Comparison of ENCODE assay signal across 1 cellular context in the genomic region with DNA sequence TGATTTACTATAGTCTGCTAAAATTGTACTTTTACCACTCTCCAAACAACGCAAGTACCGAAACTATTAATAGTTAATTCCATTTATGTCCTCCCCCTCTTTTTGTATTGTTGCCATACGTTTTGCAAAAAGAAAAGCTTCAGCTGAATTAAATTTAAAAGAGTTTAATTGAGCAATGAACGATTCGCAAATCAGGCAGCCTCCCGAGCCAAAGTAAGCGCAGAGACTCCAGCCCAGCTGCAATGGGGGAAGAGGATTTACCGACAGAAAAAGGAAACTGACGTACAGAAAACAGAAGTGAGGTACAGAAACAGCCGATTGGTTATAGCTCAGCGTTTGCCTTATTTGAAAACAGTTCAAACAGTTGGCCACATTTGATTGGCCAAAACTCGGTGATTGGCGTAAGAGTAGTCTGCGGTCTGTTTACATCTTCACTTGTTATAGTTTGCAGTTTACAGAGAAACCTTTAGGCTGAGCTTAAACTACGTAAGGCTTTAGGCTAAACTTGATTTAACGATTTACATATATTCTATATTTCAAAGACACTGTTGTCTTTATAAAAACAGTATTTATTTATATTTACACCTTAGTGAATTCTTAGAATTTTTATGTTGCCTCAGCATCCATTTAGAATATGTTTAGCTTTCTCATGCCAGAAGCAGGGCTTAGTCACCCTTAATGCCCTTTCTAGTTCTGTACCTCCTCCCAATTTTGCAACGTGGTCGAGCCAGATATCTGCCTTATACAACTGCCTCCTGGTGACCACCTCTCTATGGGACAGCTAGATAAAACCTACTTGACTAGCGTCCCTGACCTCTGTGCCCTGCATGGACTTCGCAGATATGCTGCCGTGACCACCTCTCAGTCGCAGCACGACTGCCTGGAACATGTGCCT.
TF ChIP-seq lines count a peak whose summit lies in the region.

No MANE protein-coding gene starts in this region.

TF ChIP-seq in K562, 482 proteins besides CTCF, POLR2A, EP300 and RAD21 (continued from another document and continues in another):
- TF ChIP-seq, protein P1, sequence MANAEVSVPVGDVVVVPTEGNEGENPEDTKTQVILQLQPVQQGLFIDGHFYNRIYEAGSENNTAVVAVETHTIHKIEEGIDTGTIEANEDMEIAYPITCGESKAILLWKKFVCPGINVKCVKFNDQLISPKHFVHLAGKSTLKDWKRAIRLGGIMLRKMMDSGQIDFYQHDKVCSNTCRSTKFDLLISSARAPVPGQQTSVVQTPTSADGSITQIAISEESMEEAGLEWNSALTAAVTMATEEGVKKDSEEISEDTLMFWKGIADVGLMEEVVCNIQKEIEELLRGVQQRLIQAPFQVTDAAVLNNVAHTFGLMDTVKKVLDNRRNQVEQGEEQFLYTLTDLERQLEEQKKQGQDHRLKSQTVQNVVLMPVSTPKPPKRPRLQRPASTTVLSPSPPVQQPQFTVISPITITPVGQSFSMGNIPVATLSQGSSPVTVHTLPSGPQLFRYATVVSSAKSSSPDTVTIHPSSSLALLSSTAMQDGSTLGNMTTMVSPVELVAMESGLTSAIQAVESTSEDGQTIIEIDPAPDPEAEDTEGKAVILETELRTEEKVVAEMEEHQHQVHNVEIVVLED (CRISPR knock-in tag; IDR thresholded peaks at IDR 0.05) = no peak
- no peak for TF ChIP-seq ZFP30 (CRISPR knock-in tag; IDR thresholded peaks at IDR 0.05; ENCODE audit: borderline replicate concordance)
- TF ChIP-seq, protein P2, sequence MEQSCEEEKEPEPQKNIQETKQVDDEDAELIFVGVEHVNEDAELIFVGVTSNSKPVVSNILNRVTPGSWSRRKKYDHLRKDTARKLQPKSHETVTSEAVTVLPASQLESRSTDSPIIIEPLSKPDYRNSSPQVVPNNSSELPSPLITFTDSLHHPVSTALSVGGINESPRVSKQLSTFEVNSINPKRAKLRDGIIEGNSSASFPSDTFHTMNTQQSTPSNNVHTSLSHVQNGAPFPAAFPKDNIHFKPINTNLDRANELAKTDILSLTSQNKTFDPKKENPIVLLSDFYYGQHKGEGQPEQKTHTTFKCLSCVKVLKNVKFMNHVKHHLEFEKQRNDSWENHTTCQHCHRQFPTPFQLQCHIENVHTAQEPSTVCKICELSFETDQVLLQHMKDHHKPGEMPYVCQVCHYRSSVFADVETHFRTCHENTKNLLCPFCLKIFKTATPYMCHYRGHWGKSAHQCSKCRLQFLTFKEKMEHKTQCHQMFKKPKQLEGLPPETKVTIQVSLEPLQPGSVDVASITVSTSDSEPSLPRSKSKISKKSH (CRISPR knock-in tag; IDR thresholded peaks at IDR 0.05) = no peak
- TF ChIP-seq NCOA2 (IDR thresholded peaks at IDR 0.05; ENCODE audit: partially characterized antibody in 2 of 2) = peak; percentile 85 to 91
- peak; percentile 97 for TF ChIP-seq CC2D1A (IDR thresholded peaks at IDR 0.05)
- no peak for TF ChIP-seq NFE2L1 (tag; IDR thresholded peaks at IDR 0.05; ENCODE audit: borderline replicate concordance, low read depth)
- TF ChIP-seq, protein P3, sequence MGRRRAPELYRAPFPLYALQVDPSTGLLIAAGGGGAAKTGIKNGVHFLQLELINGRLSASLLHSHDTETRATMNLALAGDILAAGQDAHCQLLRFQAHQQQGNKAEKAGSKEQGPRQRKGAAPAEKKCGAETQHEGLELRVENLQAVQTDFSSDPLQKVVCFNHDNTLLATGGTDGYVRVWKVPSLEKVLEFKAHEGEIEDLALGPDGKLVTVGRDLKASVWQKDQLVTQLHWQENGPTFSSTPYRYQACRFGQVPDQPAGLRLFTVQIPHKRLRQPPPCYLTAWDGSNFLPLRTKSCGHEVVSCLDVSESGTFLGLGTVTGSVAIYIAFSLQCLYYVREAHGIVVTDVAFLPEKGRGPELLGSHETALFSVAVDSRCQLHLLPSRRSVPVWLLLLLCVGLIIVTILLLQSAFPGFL (CRISPR knock-in tag; IDR thresholded peaks at IDR 0.05) = no peak
- TF ChIP-seq HDAC2 (IDR thresholded peaks at IDR 0.05) = peak; percentile 80; the same call in 1 of the 2 replicates
- TF ChIP-seq ZBTB8A (IDR thresholded peaks at IDR 0.05; ENCODE audit: partially characterized antibody) = no peak
- TF ChIP-seq KLF6 (CRISPR knock-in tag; IDR thresholded peaks at IDR 0.05; ENCODE audit: borderline replicate concordance) = no peak; the same call in 1 of the 2 replicates
- TF ChIP-seq, protein P4, sequence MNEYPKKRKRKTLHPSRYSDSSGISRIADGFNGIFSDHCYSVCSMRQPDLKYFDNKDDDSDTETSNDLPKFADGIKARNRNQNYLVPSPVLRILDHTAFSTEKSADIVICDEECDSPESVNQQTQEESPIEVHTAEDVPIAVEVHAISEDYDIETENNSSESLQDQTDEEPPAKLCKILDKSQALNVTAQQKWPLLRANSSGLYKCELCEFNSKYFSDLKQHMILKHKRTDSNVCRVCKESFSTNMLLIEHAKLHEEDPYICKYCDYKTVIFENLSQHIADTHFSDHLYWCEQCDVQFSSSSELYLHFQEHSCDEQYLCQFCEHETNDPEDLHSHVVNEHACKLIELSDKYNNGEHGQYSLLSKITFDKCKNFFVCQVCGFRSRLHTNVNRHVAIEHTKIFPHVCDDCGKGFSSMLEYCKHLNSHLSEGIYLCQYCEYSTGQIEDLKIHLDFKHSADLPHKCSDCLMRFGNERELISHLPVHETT (CRISPR knock-in tag; conservative IDR thresholded peaks at IDR 0.05 in 1 of 2, IDR thresholded peaks at IDR 0.05 in 1 of 2) = peak in 1 of 2 experiments; percentile 75; a peak in 2 of 4 replicates
- 0 out of 2 replicates have a peak, but pooled peaks have one; percentile 30 for TF ChIP-seq ZBTB17 (CRISPR knock-in tag; IDR thresholded peaks at IDR 0.05)
- TF ChIP-seq HMGN3 (IDR thresholded peaks at IDR 0.05; ENCODE audit: borderline replicate concordance, extremely low read depth, insufficient read length, low read depth, low read length) = no peak
- TF ChIP-seq CREB1 (IDR thresholded peaks at IDR 0.05) = peak; percentile 65
- peak; percentile 19; the same call in 1 of the 2 replicates for TF ChIP-seq CREB1 (CRISPR knock-in tag; IDR thresholded peaks at IDR 0.05)
- TF ChIP-seq NCOR1 (IDR thresholded peaks at IDR 0.05) = peak; percentile 99
- peak; percentile 94 for TF ChIP-seq KLF16 (IDR thresholded peaks at IDR 0.05)
- TF ChIP-seq, protein P5, sequence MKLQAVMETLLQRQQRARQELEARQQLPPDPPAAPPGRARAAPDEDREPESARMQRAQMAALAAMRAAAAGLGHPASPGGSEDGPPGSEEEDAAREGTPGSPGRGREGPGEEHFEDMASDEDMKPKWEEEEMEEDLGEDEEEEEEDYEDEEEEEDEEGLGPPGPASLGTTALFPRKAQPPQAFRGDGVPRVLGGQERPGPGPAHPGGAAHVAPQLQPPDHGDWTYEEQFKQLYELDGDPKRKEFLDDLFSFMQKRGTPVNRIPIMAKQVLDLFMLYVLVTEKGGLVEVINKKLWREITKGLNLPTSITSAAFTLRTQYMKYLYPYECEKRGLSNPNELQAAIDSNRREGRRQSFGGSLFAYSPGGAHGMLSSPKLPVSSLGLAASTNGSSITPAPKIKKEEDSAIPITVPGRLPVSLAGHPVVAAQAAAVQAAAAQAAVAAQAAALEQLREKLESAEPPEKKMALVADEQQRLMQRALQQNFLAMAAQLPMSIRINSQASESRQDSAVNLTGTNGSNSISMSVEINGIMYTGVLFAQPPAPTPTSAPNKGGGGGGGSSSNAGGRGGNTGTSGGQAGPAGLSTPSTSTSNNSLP (IDR thresholded peaks at IDR 0.05; ENCODE audit: borderline replicate concordance, low read depth, low read length) = no peak
- TF ChIP-seq ZNF445 (CRISPR knock-in tag; IDR thresholded peaks at IDR 0.05; ENCODE audit: low read depth) = no peak
- TF ChIP-seq, protein P6, sequence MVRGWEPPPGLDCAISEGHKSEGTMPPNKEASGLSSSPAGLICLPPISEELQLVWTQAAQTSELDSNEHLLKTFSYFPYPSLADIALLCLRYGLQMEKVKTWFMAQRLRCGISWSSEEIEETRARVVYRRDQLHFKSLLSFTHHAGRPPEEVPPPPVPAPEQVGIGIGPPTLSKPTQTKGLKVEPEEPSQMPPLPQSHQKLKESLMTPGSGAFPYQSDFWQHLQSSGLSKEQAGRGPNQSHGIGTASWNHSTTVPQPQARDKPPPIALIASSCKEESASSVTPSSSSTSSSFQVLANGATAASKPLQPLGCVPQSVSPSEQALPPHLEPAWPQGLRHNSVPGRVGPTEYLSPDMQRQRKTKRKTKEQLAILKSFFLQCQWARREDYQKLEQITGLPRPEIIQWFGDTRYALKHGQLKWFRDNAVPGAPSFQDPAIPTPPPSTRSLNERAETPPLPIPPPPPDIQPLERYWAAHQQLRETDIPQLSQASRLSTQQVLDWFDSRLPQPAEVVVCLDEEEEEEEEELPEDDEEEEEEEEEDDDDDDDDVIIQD (CRISPR knock-in tag; IDR thresholded peaks at IDR 0.05) = no peak
- TF ChIP-seq, protein P7, sequence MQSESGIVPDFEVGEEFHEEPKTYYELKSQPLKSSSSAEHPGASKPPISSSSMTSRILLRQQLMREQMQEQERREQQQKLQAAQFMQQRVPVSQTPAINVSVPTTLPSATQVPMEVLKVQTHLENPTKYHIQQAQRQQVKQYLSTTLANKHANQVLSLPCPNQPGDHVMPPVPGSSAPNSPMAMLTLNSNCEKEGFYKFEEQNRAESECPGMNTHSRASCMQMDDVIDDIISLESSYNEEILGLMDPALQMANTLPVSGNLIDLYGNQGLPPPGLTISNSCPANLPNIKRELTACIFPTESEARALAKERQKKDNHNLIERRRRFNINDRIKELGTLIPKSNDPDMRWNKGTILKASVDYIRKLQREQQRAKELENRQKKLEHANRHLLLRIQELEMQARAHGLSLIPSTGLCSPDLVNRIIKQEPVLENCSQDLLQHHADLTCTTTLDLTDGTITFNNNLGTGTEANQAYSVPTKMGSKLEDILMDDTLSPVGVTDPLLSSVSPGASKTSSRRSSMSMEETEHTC (IDR thresholded peaks at IDR 0.05) = peak; percentile 66; the same call in 1 of the 2 replicates
- TF ChIP-seq, protein P8, sequence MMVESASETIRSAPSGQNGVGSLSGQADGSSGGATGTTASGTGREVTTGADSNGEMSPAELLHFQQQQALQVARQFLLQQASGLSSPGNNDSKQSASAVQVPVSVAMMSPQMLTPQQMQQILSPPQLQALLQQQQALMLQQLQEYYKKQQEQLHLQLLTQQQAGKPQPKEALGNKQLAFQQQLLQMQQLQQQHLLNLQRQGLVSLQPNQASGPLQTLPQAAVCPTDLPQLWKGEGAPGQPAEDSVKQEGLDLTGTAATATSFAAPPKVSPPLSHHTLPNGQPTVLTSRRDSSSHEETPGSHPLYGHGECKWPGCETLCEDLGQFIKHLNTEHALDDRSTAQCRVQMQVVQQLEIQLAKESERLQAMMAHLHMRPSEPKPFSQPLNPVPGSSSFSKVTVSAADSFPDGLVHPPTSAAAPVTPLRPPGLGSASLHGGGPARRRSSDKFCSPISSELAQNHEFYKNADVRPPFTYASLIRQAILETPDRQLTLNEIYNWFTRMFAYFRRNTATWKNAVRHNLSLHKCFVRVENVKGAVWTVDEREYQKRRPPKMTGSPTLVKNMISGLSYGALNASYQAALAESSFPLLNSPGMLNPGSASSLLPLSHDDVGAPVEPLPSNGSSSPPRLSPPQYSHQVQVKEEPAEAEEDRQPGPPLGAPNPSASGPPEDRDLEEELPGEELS (CRISPR knock-in tag; IDR thresholded peaks at IDR 0.05; ENCODE audit: borderline replicate concordance) = no peak
- no peak for TF ChIP-seq NUFIP1 (IDR thresholded peaks at IDR 0.05; ENCODE audit: partially characterized antibody)
- no peak for TF ChIP-seq SMARCA5 (IDR thresholded peaks at IDR 0.05)
- no peak for TF ChIP-seq CBX2 (IDR thresholded peaks at IDR 0.05; ENCODE audit: insufficient read depth, low read length, poor library complexity, severe bottlenecking)
- TF ChIP-seq BDP1 (IDR thresholded peaks at IDR 0.05; ENCODE audit: insufficient read depth, insufficient read length) = no peak
- no peak for TF ChIP-seq PHTF2 (CRISPR knock-in tag; IDR thresholded peaks at IDR 0.05)
- TF ChIP-seq ZBED1 (IDR thresholded peaks at IDR 0.05) = peak; percentile 88
- no peak for TF ChIP-seq ZNF408 (CRISPR knock-in tag; IDR thresholded peaks at IDR 0.05; ENCODE audit: low read depth)
- peak; percentile 84; the same call in 1 of the 2 replicates for TF ChIP-seq ESRRA (IDR thresholded peaks at IDR 0.05; ENCODE audit: borderline replicate concordance, low read depth)
- no peak for TF ChIP-seq SREBF2 (CRISPR knock-in tag; IDR thresholded peaks at IDR 0.05)
- TF ChIP-seq HIVEP1 (CRISPR knock-in tag; IDR thresholded peaks at IDR 0.05) = no peak
- TF ChIP-seq GABPB2 (CRISPR knock-in tag; conservative IDR thresholded peaks at IDR 0.05) = no peak
- TF ChIP-seq, protein P9, sequence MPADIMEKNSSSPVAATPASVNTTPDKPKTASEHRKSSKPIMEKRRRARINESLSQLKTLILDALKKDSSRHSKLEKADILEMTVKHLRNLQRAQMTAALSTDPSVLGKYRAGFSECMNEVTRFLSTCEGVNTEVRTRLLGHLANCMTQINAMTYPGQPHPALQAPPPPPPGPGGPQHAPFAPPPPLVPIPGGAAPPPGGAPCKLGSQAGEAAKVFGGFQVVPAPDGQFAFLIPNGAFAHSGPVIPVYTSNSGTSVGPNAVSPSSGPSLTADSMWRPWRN (IDR thresholded peaks at IDR 0.05; ENCODE audit: low read depth) = peak; percentile 51; the same call in 1 of the 2 replicates
- TF ChIP-seq, protein P10, sequence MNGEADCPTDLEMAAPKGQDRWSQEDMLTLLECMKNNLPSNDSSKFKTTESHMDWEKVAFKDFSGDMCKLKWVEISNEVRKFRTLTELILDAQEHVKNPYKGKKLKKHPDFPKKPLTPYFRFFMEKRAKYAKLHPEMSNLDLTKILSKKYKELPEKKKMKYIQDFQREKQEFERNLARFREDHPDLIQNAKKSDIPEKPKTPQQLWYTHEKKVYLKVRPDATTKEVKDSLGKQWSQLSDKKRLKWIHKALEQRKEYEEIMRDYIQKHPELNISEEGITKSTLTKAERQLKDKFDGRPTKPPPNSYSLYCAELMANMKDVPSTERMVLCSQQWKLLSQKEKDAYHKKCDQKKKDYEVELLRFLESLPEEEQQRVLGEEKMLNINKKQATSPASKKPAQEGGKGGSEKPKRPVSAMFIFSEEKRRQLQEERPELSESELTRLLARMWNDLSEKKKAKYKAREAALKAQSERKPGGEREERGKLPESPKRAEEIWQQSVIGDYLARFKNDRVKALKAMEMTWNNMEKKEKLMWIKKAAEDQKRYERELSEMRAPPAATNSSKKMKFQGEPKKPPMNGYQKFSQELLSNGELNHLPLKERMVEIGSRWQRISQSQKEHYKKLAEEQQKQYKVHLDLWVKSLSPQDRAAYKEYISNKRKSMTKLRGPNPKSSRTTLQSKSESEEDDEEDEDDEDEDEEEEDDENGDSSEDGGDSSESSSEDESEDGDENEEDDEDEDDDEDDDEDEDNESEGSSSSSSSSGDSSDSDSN (IDR thresholded peaks at IDR 0.05; ENCODE audit: borderline replicate concordance in 1 of 2, low read depth in 2 of 2, low read length in 2 of 2) = no peak
- no peak for TF ChIP-seq POLR2AphosphoS2 (IDR thresholded peaks at IDR 0.05; ENCODE audit: low read length)
- no peak for TF ChIP-seq BMI1 (IDR thresholded peaks at IDR 0.05; ENCODE audit: low read length)
- no peak for TF ChIP-seq NR1H2 (CRISPR knock-in tag; IDR thresholded peaks at IDR 0.05)
- TF ChIP-seq, protein P11, sequence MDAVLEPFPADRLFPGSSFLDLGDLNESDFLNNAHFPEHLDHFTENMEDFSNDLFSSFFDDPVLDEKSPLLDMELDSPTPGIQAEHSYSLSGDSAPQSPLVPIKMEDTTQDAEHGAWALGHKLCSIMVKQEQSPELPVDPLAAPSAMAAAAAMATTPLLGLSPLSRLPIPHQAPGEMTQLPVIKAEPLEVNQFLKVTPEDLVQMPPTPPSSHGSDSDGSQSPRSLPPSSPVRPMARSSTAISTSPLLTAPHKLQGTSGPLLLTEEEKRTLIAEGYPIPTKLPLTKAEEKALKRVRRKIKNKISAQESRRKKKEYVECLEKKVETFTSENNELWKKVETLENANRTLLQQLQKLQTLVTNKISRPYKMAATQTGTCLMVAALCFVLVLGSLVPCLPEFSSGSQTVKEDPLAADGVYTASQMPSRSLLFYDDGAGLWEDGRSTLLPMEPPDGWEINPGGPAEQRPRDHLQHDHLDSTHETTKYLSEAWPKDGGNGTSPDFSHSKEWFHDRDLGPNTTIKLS (IDR thresholded peaks at IDR 0.05; ENCODE audit: borderline replicate concordance, low read depth) = peak; percentile 86; the same call in 1 of the 2 replicates
- TF ChIP-seq LARP7 (IDR thresholded peaks at IDR 0.05) = no peak
